In genomic region chr1:155940993-155941844, GRCh38 we compare ENCODE assay signal across 8 cellular contexts. TPM values are rescaled to one million over a fixed set of nuclear protein-coding genes. Genes with fewer than 3 reads are reported as not detected.
A peak's percentile ranks its signal among the peaks of the same experiment; 100 is the strongest.
DNase-seq lines count a peak whose midpoint lies in the region; ATAC-seq lines count a peak whose summit lies in the region.

Gene RXFP4 (plus strand): TSS chr1:155941638. CDS start chr1:155941710, 72 bp downstream.

- H3K27me3 Mint-ChIP-seq in activated T-cell treated with anti-CD3 and anti-CD28 coated beads, Interleukin-2, amount 50 U/mL, for 72 hours (ENCODE audit: low read depth), result no peaks in the 10 kb centered on the region
- H3K27me3 Mint-ChIP-seq in stimulated activated memory B cell treated with anti-CD40 and anti-IgM and Interleukin-4, amounts not matched to agents 10 μg/mL and 1 μg/mL and 100 μg/mL, for 72 hours, result no peaks in the 10 kb centered on the region

- H3K27ac Mint-ChIP-seq in activated T-cell treated with anti-CD3 and anti-CD28 coated beads, Interleukin-2, amount 50 U/mL, for 72 hours, result peak within 1 kb of the TSS; percentile 64
- peak within 1 kb of the TSS; percentile 88 for H3K27ac Mint-ChIP-seq in stimulated activated memory B cell treated with anti-CD40 and anti-IgM and Interleukin-4, amounts not matched to agents 10 μg/mL and 1 μg/mL and 100 μg/mL, for 72 hours

- peaks cover 73% of the 10 kb centered on the region for H3K4me1 Mint-ChIP-seq in activated T-cell treated with anti-CD3 and anti-CD28 coated beads, Interleukin-2, amount 50 U/mL, for 72 hours (ENCODE audit: low read depth)
- peaks cover 71% of the 10 kb centered on the region for H3K4me1 Mint-ChIP-seq in stimulated activated memory B cell treated with anti-CD40 and anti-IgM and Interleukin-4, amounts not matched to agents 10 μg/mL and 1 μg/mL and 100 μg/mL, for 72 hours

- H3K36me3 Mint-ChIP-seq in activated T-cell treated with anti-CD3 and anti-CD28 coated beads, Interleukin-2, amount 50 U/mL, for 72 hours (ENCODE audit: insufficient read depth in 2 of 2), result peaks cover under 1 to 1% of the 10 kb centered on the region in 2 donors
- no peaks in the 10 kb centered on the region for H3K36me3 Mint-ChIP-seq in stimulated activated memory B cell treated with anti-CD40 and anti-IgM and Interleukin-4, amounts not matched to agents 10 μg/mL and 1 μg/mL and 100 μg/mL, for 72 hours

- peak; percentile 2 to 8 for ATAC-seq in activated T-cell treated with anti-CD3 and anti-CD28 coated beads, Interleukin-2, amount 50 U/mL, for 72 hours (replicated peaks in 1 of 2)
- ATAC-seq in stimulated activated memory B cell treated with anti-CD40 and anti-IgM and Interleukin-4, amounts not matched to agents 10 μg/mL and 1 μg/mL and 100 μg/mL, for 72 hours, result peak; percentile 18

- H3K4me3 Mint-ChIP-seq in activated T-cell treated with anti-CD3 and anti-CD28 coated beads, Interleukin-2, amount 50 U/mL, for 72 hours, result peak within 1 kb of the TSS; percentile 22 to 48
- H3K4me3 Mint-ChIP-seq in stimulated activated memory B cell treated with anti-CD40 and anti-IgM and Interleukin-4, amounts not matched to agents 10 μg/mL and 1 μg/mL and 100 μg/mL, for 72 hours, result peak within 1 kb of the TSS; percentile 47

- peak in 1 of 2 donors; percentile 33 for DNase-seq in activated T-cell treated with anti-CD3 and anti-CD28 coated beads, Interleukin-2, amount 50 U/mL, for 72 hours
- DNase-seq in activated T-cell treated with anti-CD3 and anti-CD28 coated beads, Interleukin-2, amount 50 U/mL, for 1 hour, result no peak
- DNase-seq in SKM-1 (lab: John Stamatoyannopoulos, UW; ENCODE audit: unreplicated experiment), result peak; percentile 85
- DNase-seq in fibroblast of peridontal ligament (ENCODE audit: extremely low read depth), result peak; percentile 17
- DNase-seq in globus pallidus (ENCODE audit: low spot score), result no peak
- DNase-seq in T-helper 9 cell, result no peak
- no peak for DNase-seq in 8988T

- no peaks in the 10 kb centered on the region for H3K9me3 Mint-ChIP-seq in activated T-cell treated with anti-CD3 and anti-CD28 coated beads, Interleukin-2, amount 50 U/mL, for 72 hours
- no peaks in the 10 kb centered on the region for H3K9me3 Mint-ChIP-seq in stimulated activated memory B cell treated with anti-CD40 and anti-IgM and Interleukin-4, amounts not matched to agents 10 μg/mL and 1 μg/mL and 100 μg/mL, for 72 hours

RNA-seq across cellular contexts. Expression of gene RXFP4, which starts in this region (rescaled TPM):
- not detected for total RNA-seq in activated T-cell treated with anti-CD3 and anti-CD28 coated beads, Interleukin-2, amount 50 U/mL, for 72 hours

Comparison
In these comparisons a context has a peak if more than half of its experiments do, and no peak if none do; other contexts are left out.
1. Peak in ATAC-seq in activated T-cell treated with anti-CD3 and anti-CD28 coated beads, Interleukin-2, amount 50 U/mL, for 72 hours; RNA of the gene not detected or under 1 TPM.
2. DNase-seq: peak in SKM-1 (single experiment) and fibroblast of peridontal ligament (single experiment); none in activated T-cell treated with anti-CD3 and anti-CD28 coated beads, Interleukin-2, amount 50 U/mL, for 1 hour (single experiment), globus pallidus (single experiment), T-helper 9 cell (single experiment) and 8988T (single experiment).